ENCODE assay signal across 8 cellular contexts in the genomic region with DNA sequence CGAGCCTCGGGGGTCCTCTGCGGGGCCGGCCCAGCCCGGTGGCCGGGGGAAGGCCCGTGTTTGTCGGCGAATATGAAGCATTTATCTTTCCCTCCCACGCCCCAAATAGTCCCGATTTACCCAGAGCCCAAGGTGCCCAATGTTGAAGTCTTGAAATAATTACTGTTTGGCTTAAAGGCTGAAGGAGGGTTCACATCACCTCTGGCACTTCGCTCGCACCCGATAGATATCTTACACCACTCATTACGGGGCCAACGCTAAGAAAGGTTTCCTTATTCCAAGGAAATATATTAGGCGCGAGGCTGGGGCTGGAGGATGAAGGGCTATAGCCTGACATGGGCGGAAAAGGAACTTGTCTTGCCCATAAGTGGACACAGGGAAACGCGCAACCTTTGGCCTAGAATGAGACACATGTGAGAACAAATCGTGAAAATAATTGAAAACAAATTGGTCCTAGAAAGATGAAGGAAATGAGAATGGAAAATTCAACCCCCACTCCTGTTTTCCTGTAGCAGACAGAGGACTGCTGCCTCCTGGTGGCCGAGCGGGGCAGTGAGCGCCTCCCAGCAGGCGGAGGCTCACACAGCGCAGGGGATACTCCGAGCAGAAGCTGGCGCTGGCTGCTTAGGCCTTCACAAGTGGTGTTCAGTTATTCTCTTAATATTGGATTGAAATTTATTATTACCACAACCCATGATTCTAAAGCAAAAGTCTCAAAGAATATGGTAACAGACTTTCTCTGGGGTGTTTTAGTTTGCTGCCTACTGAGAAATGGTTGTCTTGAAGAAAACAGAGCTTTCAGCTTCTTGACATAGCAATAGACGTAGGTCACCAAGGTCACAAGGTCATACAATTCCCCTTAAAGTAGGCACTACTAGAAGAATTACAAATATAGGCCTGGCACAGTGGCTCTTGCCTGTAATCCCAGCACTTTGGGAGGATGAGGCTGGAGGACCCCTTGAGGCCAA. TPM values are rescaled to one million over a fixed set of nuclear protein-coding genes. Genes with fewer than 3 reads are reported as not detected.
DNase-seq lines count a peak whose midpoint lies in the region; ATAC-seq, FAIRE-seq and TF ChIP-seq lines count a peak whose summit lies in the region.

No MANE protein-coding gene starts in this region.

- DNase-seq in EH (ENCODE audit: low read depth) (peak; percentile 75), NCI-H2196 treated with DMSO at 0.1 percent for 48 hours (lab: John Stamatoyannopoulos, UW; ENCODE audit: unreplicated experiment) (peak; percentile 67), chondrocyte (ENCODE audit: low spot score) (peak; percentile 94), keratinocyte (ENCODE audit: low read depth, low spot score) (peak; percentile 23)
- DNase-seq in activated CD4-positive, alpha-beta T cell treated with anti-CD3 and anti-CD28 coated beads for 24 hours (ENCODE audit: low read depth in 2 of 2): peak; percentile 76 to 87
- DNase-seq in stimulated activated CD4-positive, alpha-beta T cell treated with anti-CD3 and anti-CD28 coated beads, Interleukin-12 subunit alpha, Interleukin-12 subunit beta, amount 100 ng/mL, for 4 hours: peak; percentile 83

- peak; percentile 77 for ATAC-seq in HG02678 (IDR thresholded peaks at IDR 0.05; ENCODE audit: unreplicated experiment)
- no peak for ATAC-seq in HG03378 (IDR thresholded peaks at IDR 0.05; ENCODE audit: unreplicated experiment)

- H3K36me3 ChIP-seq in keratinocyte (ENCODE audit: control insufficient read depth in 2 of 2, extremely low read depth in 1 of 2, insufficient read depth in 2 of 2, low read length in 2 of 2): no peaks in the 10 kb centered on the region

- TF ChIP-seq CTCF in chondrocyte (IDR thresholded peaks at IDR 0.05) (peak; percentile 91), keratinocyte (optimal IDR thresholded peaks at IDR 0.05 in 1 of 3, IDR thresholded peaks at IDR 0.05 in 1 of 3, conservative IDR thresholded peaks at IDR 0.05 in 1 of 3; ENCODE audit: extremely low read depth in 1 of 3, insufficient read depth in 2 of 3, low read length in 3 of 3) (peak; percentile 96 to 99 (median 97))

- peaks cover 8% of the 10 kb centered on the region for H3K27me3 Mint-ChIP-seq in chondrocyte (ENCODE audit: low read depth)

- no peaks in the 10 kb centered on the region for H3K9me3 ChIP-seq in keratinocyte (ENCODE audit: control insufficient read depth, low read depth, low read length)

- peak overlapping the region; percentile 50 for H3K27ac ChIP-seq in keratinocyte (ENCODE audit: control insufficient read depth, insufficient read depth, low read length)

- H3K79me2 ChIP-seq in keratinocyte (ENCODE audit: control insufficient read depth, insufficient read depth, low read length): no peaks in the 10 kb centered on the region

- peaks cover 9% of the 10 kb centered on the region for H3K4me1 Mint-ChIP-seq in chondrocyte (ENCODE audit: low read depth)

- peak overlapping the region; percentile 70 for H3K9ac ChIP-seq in keratinocyte (ENCODE audit: control insufficient read depth, extremely low read depth, insufficient read depth, low read length)

- H3K36me3 Mint-ChIP-seq in chondrocyte (ENCODE audit: low read depth): no peaks in the 10 kb centered on the region

- H3K9me3 Mint-ChIP-seq in chondrocyte (ENCODE audit: low read depth): no peaks in the 10 kb centered on the region

- H3K4me3 ChIP-seq in keratinocyte (ENCODE audit: control insufficient read depth in 2 of 3, extremely low read depth in 1 of 3, insufficient read depth in 2 of 3, low read depth in 1 of 3, low read length in 3 of 3): peak overlapping the region; percentile 61 to 79 (median 69)

- H2AFZ ChIP-seq in keratinocyte (ENCODE audit: control insufficient read depth, low read length): peak overlapping the region; percentile 71

- peaks cover 12% of the 10 kb centered on the region for H3K4me1 ChIP-seq in keratinocyte (ENCODE audit: control insufficient read depth, extremely low read depth, insufficient read depth, low read length)

- FAIRE-seq in keratinocyte (lab: Jason Lieb, UNC): peak; percentile 78

- dilution Hi-C loops in keratinocyte (cut with MboI; ENCODE audit: extremely low pct_ligation_motif_present, low sequenced_read_pairs): no loop called here

- H3K4me2 ChIP-seq in keratinocyte (ENCODE audit: control insufficient read depth, extremely low read depth, insufficient read depth, low read depth, low read length): peak overlapping the region; percentile 99

- no peaks in the 10 kb centered on the region for H4K20me1 ChIP-seq in keratinocyte (ENCODE audit: control insufficient read depth, extremely low read depth, insufficient read depth, low read length)

- H3K27ac Mint-ChIP-seq in chondrocyte (ENCODE audit: unreplicated experiment): peak overlapping the region; percentile 62

- no peaks in the 10 kb centered on the region for H3K27me3 ChIP-seq in keratinocyte (ENCODE audit: control insufficient read depth, extremely low read depth, insufficient read depth, low read length)

- no peaks in the 10 kb centered on the region for H3K9me1 ChIP-seq in keratinocyte (ENCODE audit: control insufficient read depth, extremely low read depth, insufficient read depth, low read length)

- peak overlapping the region; percentile 72 for H3K4me3 Mint-ChIP-seq in chondrocyte (ENCODE audit: unreplicated experiment)

RNA-seq across cellular contexts. Expression of a gene that starts 7.9 kb away (rescaled TPM):
- total RNA-seq in chondrocyte: not detected in 3 replicates
- not detected in 3 replicates for polyA plus RNA-seq in keratinocyte
- not detected for polyA plus RNA-seq in keratinocyte (2011; ENCODE audit: low read depth)
- not detected in 2 replicates for polyA plus RNA-seq in keratinocyte (2011; cell fraction: cytosol; rRNA removed)
- not detected in 2 replicates for polyA plus RNA-seq in keratinocyte (2011; cell fraction: nucleus; rRNA removed)
- not detected in 2 replicates for polyA plus RNA-seq in keratinocyte (2012; ENCODE audit: low replicate concordance)
- not detected in 3 replicates for polyA minus RNA-seq in keratinocyte
- not detected for polyA minus RNA-seq in keratinocyte (2011; cell fraction: cytosol; rRNA and poly(A)+ RNA removed)
- not detected in 2 replicates for polyA minus RNA-seq in keratinocyte (2011; cell fraction: nucleus; rRNA and poly(A)+ RNA removed)

RNA-seq across cellular contexts. Expression of a gene that starts 11.0 kb away (rescaled TPM):
- total RNA-seq in chondrocyte: not detected in 3 replicates
- not detected in 3 replicates for polyA plus RNA-seq in keratinocyte
- not detected for polyA plus RNA-seq in keratinocyte (2011; ENCODE audit: low read depth)
- polyA plus RNA-seq in keratinocyte (2011; cell fraction: cytosol; rRNA removed): not detected in 2 replicates
- not detected in 2 replicates for polyA plus RNA-seq in keratinocyte (2011; cell fraction: nucleus; rRNA removed)
- not detected in 2 replicates for polyA plus RNA-seq in keratinocyte (2012; ENCODE audit: low replicate concordance)
- polyA minus RNA-seq in keratinocyte: not detected in 3 replicates
- not detected for polyA minus RNA-seq in keratinocyte (2011; cell fraction: cytosol; rRNA and poly(A)+ RNA removed)
- polyA minus RNA-seq in keratinocyte (2011; cell fraction: nucleus; rRNA and poly(A)+ RNA removed): not detected in 2 replicates

RNA-seq across cellular contexts. Expression of a gene that starts 39.6 kb away (rescaled TPM):
- total RNA-seq in chondrocyte: not detected in 3 replicates
- polyA plus RNA-seq in keratinocyte: 0.46 to 1.1 TPM (median 1.1 TPM) in 3 replicates
- polyA plus RNA-seq in keratinocyte (2011; ENCODE audit: low read depth): not detected
- polyA plus RNA-seq in keratinocyte (2011; cell fraction: cytosol; rRNA removed): 1.5 and 1.9 TPM in 2 replicates
- polyA plus RNA-seq in keratinocyte (2011; cell fraction: nucleus; rRNA removed): 0.60 and 0.89 TPM in 2 replicates
- polyA plus RNA-seq in keratinocyte (2012; ENCODE audit: low replicate concordance): 1.1 and 2.4 TPM in 2 replicates
- 0.96 to 6.9 TPM (median 2.8 TPM) in 3 replicates for polyA minus RNA-seq in keratinocyte
- not detected for polyA minus RNA-seq in keratinocyte (2011; cell fraction: cytosol; rRNA and poly(A)+ RNA removed)
- not detected in 2 replicates for polyA minus RNA-seq in keratinocyte (2011; cell fraction: nucleus; rRNA and poly(A)+ RNA removed)

RNA-seq across cellular contexts. Expression of a gene that starts 50.1 kb away (rescaled TPM):
- 32.0 to 33.7 TPM (median 32.9 TPM) in 3 replicates for total RNA-seq in chondrocyte
- 1.7 to 7.6 TPM (median 3.1 TPM) in 3 replicates for polyA plus RNA-seq in keratinocyte
- polyA plus RNA-seq in keratinocyte (2011; ENCODE audit: low read depth): 1.1 TPM
- polyA plus RNA-seq in keratinocyte (2011; cell fraction: cytosol; rRNA removed): 0.67 and 0.83 TPM in 2 replicates
- polyA plus RNA-seq in keratinocyte (2011; cell fraction: nucleus; rRNA removed): 23.1 and 31.3 TPM in 2 replicates
- 2.3 and 3.5 TPM in 2 replicates for polyA plus RNA-seq in keratinocyte (2012; ENCODE audit: low replicate concordance)
- 1.5 to 5.0 TPM (median 2.5 TPM) in 3 replicates for polyA minus RNA-seq in keratinocyte
- 1.5 TPM for polyA minus RNA-seq in keratinocyte (2011; cell fraction: cytosol; rRNA and poly(A)+ RNA removed)
- polyA minus RNA-seq in keratinocyte (2011; cell fraction: nucleus; rRNA and poly(A)+ RNA removed): 5.7 and 6.4 TPM in 2 replicates

RNA-seq across cellular contexts. Expression of a gene that starts 55.6 kb away (rescaled TPM):
- 35.5 to 51.8 TPM (median 38.2 TPM) in 3 replicates for total RNA-seq in chondrocyte
- polyA plus RNA-seq in keratinocyte: 30.8 to 52.7 TPM (median 41.8 TPM) in 3 replicates
- polyA plus RNA-seq in keratinocyte (2011; ENCODE audit: low read depth): 4.7 TPM
- polyA plus RNA-seq in keratinocyte (2011; cell fraction: cytosol; rRNA removed): 17.6 and 23.9 TPM in 2 replicates
- polyA plus RNA-seq in keratinocyte (2011; cell fraction: nucleus; rRNA removed): 174 and 195 TPM in 2 replicates
- polyA plus RNA-seq in keratinocyte (2012; ENCODE audit: low replicate concordance): 15.6 and 33.6 TPM in 2 replicates
- polyA minus RNA-seq in keratinocyte: 18.9 to 68.5 TPM (median 28.9 TPM) in 3 replicates
- polyA minus RNA-seq in keratinocyte (2011; cell fraction: cytosol; rRNA and poly(A)+ RNA removed): 8.1 TPM
- polyA minus RNA-seq in keratinocyte (2011; cell fraction: nucleus; rRNA and poly(A)+ RNA removed): 24.6 and 25.3 TPM in 2 replicates

Comparison
In these comparisons a context has a peak if more than half of its experiments do, and no peak if none do; other contexts are left out.
1. DNase-seq: peak in every context shown above with its lines; median percentile 94 in chondrocyte; 83 in stimulated activated CD4-positive, alpha-beta T cell treated with anti-CD3 and anti-CD28 coated beads, Interleukin-12 subunit alpha, Interleukin-12 subunit beta, amount 100 ng/mL, for 4 hours; 82 in activated CD4-positive, alpha-beta T cell treated with anti-CD3 and anti-CD28 coated beads for 24 hours; 75 in EH; 67 in NCI-H2196 treated with DMSO at 0.1 percent for 48 hours; 23 in keratinocyte.